Comparison of ENCODE assay signal across 1 cellular context in genomic region chr5:123133438-123134100, GRCh38.
TF ChIP-seq lines count a peak whose summit lies in the region.

No MANE protein-coding gene starts in this region.

TF ChIP-seq in H1, 55 proteins besides CTCF, POLR2A, EP300 and RAD21 (continued from another document):
- no peak for TF ChIP-seq GTF2F1 (IDR thresholded peaks at IDR 0.05; ENCODE audit: borderline replicate concordance, low read depth, low read length)
- no peak for TF ChIP-seq SP4 (IDR thresholded peaks at IDR 0.05; ENCODE audit: low read length)
- no peak for TF ChIP-seq KDM5A (IDR thresholded peaks at IDR 0.05; ENCODE audit: low read length)
- no peak for TF ChIP-seq SIX5 (IDR thresholded peaks at IDR 0.05; ENCODE audit: low read depth, low read length)
- TF ChIP-seq SIRT6 (IDR thresholded peaks at IDR 0.05; ENCODE audit: low read length) = no peak
- TF ChIP-seq PHF8 (conservative IDR thresholded peaks at IDR 0.05; ENCODE audit: low read depth, low read length) = no peak
